1 cellular context compared by ENCODE assay signal in genomic region chr13:100525453-100526298, GRCh38.
A peak's percentile ranks its signal among the peaks of the same experiment; 100 is the strongest.
TF ChIP-seq lines count a peak whose summit lies in the region.

No MANE protein-coding gene starts in this region.

TF ChIP-seq in HepG2, 621 proteins besides CTCF, POLR2A, EP300 and RAD21 (continued from another document and continues in another):
- TF ChIP-seq ATF6 (CRISPR knock-in tag; conservative IDR thresholded peaks at IDR 0.05) (no peak), ZFX (CRISPR knock-in tag; IDR thresholded peaks at IDR 0.05; ENCODE audit: low read depth) (peak; percentile 75), AHDC1 (CRISPR knock-in tag; IDR thresholded peaks at IDR 0.05; ENCODE audit: borderline replicate concordance) (peak; percentile 81), ZNF230 (CRISPR knock-in tag; IDR thresholded peaks at IDR 0.05) (no peak), NR2F6 (IDR thresholded peaks at IDR 0.05) (peak; percentile 93), NR2F6 (CRISPR knock-in tag; IDR thresholded peaks at IDR 0.05) (peak; percentile 92), ZNF547 (CRISPR knock-in tag; IDR thresholded peaks at IDR 0.05) (no peak), THRA (CRISPR knock-in tag; IDR thresholded peaks at IDR 0.05; ENCODE audit: borderline replicate concordance) (no peak), KLF15 (CRISPR knock-in tag; IDR thresholded peaks at IDR 0.05; ENCODE audit: borderline replicate concordance) (no peak), BCL3 (CRISPR knock-in tag; IDR thresholded peaks at IDR 0.05) (peak; percentile 50; the same call in 1 of the 2 replicates), ZBTB49 (CRISPR knock-in tag; IDR thresholded peaks at IDR 0.05; ENCODE audit: borderline replicate concordance) (no peak), ISL2 (CRISPR knock-in tag; IDR thresholded peaks at IDR 0.05) (0 out of 2 replicates have a peak, but pooled peaks have one; percentile 56), WIZ (CRISPR knock-in tag; IDR thresholded peaks at IDR 0.05) (no peak), ZSCAN21 (CRISPR knock-in tag; IDR thresholded peaks at IDR 0.05; ENCODE audit: borderline replicate concordance) (no peak), ZNF572 (CRISPR knock-in tag; IDR thresholded peaks at IDR 0.05) (no peak), HBP1 (CRISPR knock-in tag; IDR thresholded peaks at IDR 0.05; ENCODE audit: low read depth) (no peak), NFIC (IDR thresholded peaks at IDR 0.05; ENCODE audit: low read length) (no peak), ZNF788 (CRISPR knock-in tag; IDR thresholded peaks at IDR 0.05; ENCODE audit: borderline replicate concordance) (peak; percentile 62; the same call in 1 of the 2 replicates), YEATS4 (CRISPR knock-in tag; IDR thresholded peaks at IDR 0.05; ENCODE audit: borderline replicate concordance) (peak; percentile 43; the same call in 1 of the 2 replicates), KDM1A (CRISPR knock-in tag; IDR thresholded peaks at IDR 0.05) (no peak), ETV5 (CRISPR knock-in tag; IDR thresholded peaks at IDR 0.05; ENCODE audit: borderline replicate concordance) (no peak), ARNTL (CRISPR knock-in tag; IDR thresholded peaks at IDR 0.05) (no peak), ZNF772 (CRISPR knock-in tag; IDR thresholded peaks at IDR 0.05) (peak; percentile 66; the same call in 1 of the 2 replicates), JUNB (CRISPR knock-in tag; IDR thresholded peaks at IDR 0.05; ENCODE audit: borderline replicate concordance) (no peak), ZNF773 (CRISPR knock-in tag; IDR thresholded peaks at IDR 0.05; ENCODE audit: borderline replicate concordance) (no peak), GPBP1L1 (CRISPR knock-in tag; IDR thresholded peaks at IDR 0.05) (no peak), PRDM10 (CRISPR knock-in tag; IDR thresholded peaks at IDR 0.05; ENCODE audit: low read depth) (no peak), TBX2 (CRISPR knock-in tag; IDR thresholded peaks at IDR 0.05; ENCODE audit: borderline replicate concordance) (peak; percentile 70; the same call in 1 of the 2 replicates), ZSCAN9 (CRISPR knock-in tag; IDR thresholded peaks at IDR 0.05; ENCODE audit: borderline replicate concordance) (no peak), CREB1 (IDR thresholded peaks at IDR 0.05) (no peak), CREB1 (CRISPR knock-in tag; IDR thresholded peaks at IDR 0.05) (no peak), ZEB1 (IDR thresholded peaks at IDR 0.05; ENCODE audit: insufficient replicate concordance, low read depth) (peak; percentile 1), ZGPAT (CRISPR knock-in tag; IDR thresholded peaks at IDR 0.05) (0 out of 2 replicates have a peak, but pooled peaks have one; percentile 39), FOXA3 (CRISPR knock-in tag; IDR thresholded peaks at IDR 0.05) (no peak)
